ENCODE assay signal across 8 cellular contexts in genomic region chr19:2983351-2984195, GRCh38. TPM values are rescaled to one million over a fixed set of nuclear protein-coding genes. Genes with fewer than 3 reads are reported as not detected.
DNase-seq lines count a peak whose midpoint lies in the region; ATAC-seq and TF ChIP-seq lines count a peak whose summit lies in the region.

No MANE protein-coding gene starts in this region.

- no peak for TF ChIP-seq CTCF in astrocyte of the cerebellum (IDR thresholded peaks at IDR 0.05; ENCODE audit: low read depth, low read length, missing control alignments)

- no peaks in the 10 kb centered on the region for H4K20me1 ChIP-seq in BLaER1 treated with 17β-estradiol and CSF1 and Interleukin-3, amounts not matched to agents 10 nM and 100 nM

- H3K9me3 ChIP-seq in BLaER1 treated with 17β-estradiol and CSF1 and Interleukin-3, amounts not matched to agents 10 nM and 100 nM (replicated peaks in 1 of 11), result no peaks in the 10 kb centered on the region
- H3K9me3 ChIP-seq in iPS DF 6.9 (ENCODE audit: control insufficient read depth, insufficient read depth, low read length) (no peaks in the 10 kb centered on the region), skeletal muscle satellite cell (replicated peaks; ENCODE audit: low read length) (no peaks in the 10 kb centered on the region)

- in situ Hi-C loops in astrocyte of the cerebellum (cut with HindIII; ENCODE audit: low sequenced_read_pairs), result no loop called here

- H3K27me3 ChIP-seq in BLaER1 treated with 17β-estradiol and CSF1 and Interleukin-3, amounts not matched to agents 10 nM and 100 nM, result peaks cover 0 to 12% (median 0%) of the 10 kb centered on the region in 11 experiments; a peak in 2 of 22 replicates
- H3K27me3 ChIP-seq in iPS DF 6.9 (ENCODE audit: control insufficient read depth, insufficient read depth, low read length), result no peaks in the 10 kb centered on the region
- peaks cover 19% of the 10 kb centered on the region for H3K27me3 ChIP-seq in skeletal muscle satellite cell (ENCODE audit: control insufficient read depth, insufficient read depth, low read length)

- peak overlapping the region in 9 of 11 experiments; percentile 6 to 80 (median 67); a peak in 18 of 22 replicates for H3K27ac ChIP-seq in BLaER1 treated with 17β-estradiol and CSF1 and Interleukin-3, amounts not matched to agents 10 nM and 100 nM
- no peak overlapping the region for H3K27ac ChIP-seq in iPS DF 6.9 (ENCODE audit: low read length)

- no peak for ATAC-seq in HG02885 (IDR thresholded peaks at IDR 0.05; ENCODE audit: poor library complexity, unreplicated experiment)

- WGBS in iPS DF 6.9 (ENCODE audit: insufficient coverage, insufficient read length), result no CpG with 5 or more reads among the region's 23 CpGs

- peaks cover 29 to 95% (median 86%) of the 10 kb centered on the region in 10 experiments for H3K4me1 ChIP-seq in BLaER1 treated with 17β-estradiol and CSF1 and Interleukin-3, amounts not matched to agents 10 nM and 100 nM
- H3K4me1 ChIP-seq in iPS DF 6.9 (ENCODE audit: control insufficient read depth, insufficient read depth, low read length) (peaks cover 10% of the 10 kb centered on the region), skeletal muscle satellite cell (ENCODE audit: control insufficient read depth, insufficient read depth, low read length) (peaks cover 19% of the 10 kb centered on the region)

- peak overlapping the region in 10 of 11 experiments; percentile 20 to 74 (median 55); a peak in 20 of 22 replicates for H3K9ac ChIP-seq in BLaER1 treated with 17β-estradiol and CSF1 and Interleukin-3, amounts not matched to agents 10 nM and 100 nM
- H3K9ac ChIP-seq in skeletal muscle satellite cell (ENCODE audit: low read depth, low read length), result no peak overlapping the region

- peak overlapping the region; percentile 21 to 68 (median 46); a peak in 17 of 20 replicates for H3K4me3 ChIP-seq in BLaER1 treated with 17β-estradiol and CSF1 and Interleukin-3, amounts not matched to agents 10 nM and 100 nM
- peak overlapping the region; percentile 30 for H3K4me3 ChIP-seq in astrocyte of the cerebellum (ENCODE audit: low read depth, low read length)
- peak overlapping the region; percentile 4; the same call in 1 of the 2 replicates for H3K4me3 ChIP-seq in iPS DF 6.9 (ENCODE audit: low read length)
- H3K4me3 ChIP-seq in skeletal muscle satellite cell (ENCODE audit: low read length), result peak overlapping the region; percentile 60

- H3K4me2 ChIP-seq in BLaER1 treated with 17β-estradiol and CSF1 and Interleukin-3, amounts not matched to agents 10 nM and 100 nM, result peak overlapping the region; percentile 79 to 98 (median 92)
- H3K4me2 ChIP-seq in skeletal muscle satellite cell (ENCODE audit: low read length), result peak overlapping the region; percentile 75

- peak; percentile 92 for DNase-seq in NCI-H1105 treated with DMSO at 0.1 percent for 48 hours (lab: John Stamatoyannopoulos, UW)
- peak; percentile 92 for DNase-seq in astrocyte of the cerebellum (ENCODE audit: low read depth)
- no peak for DNase-seq in iPS DF 6.9 (ENCODE audit: low read depth, low spot score)
- DNase-seq in stimulated activated naive CD4-positive, alpha-beta T cell (lab: John Stamatoyannopoulos, UW), result no peak
- DNase-seq in central memory CD4-positive, alpha-beta T cell, result no peak

- no peaks in the 10 kb centered on the region for H3K36me3 ChIP-seq in BLaER1 treated with 17β-estradiol and CSF1 and Interleukin-3, amounts not matched to agents 10 nM and 100 nM
- H3K36me3 ChIP-seq in iPS DF 6.9 (ENCODE audit: control insufficient read depth, insufficient read depth, low read length) (no peaks in the 10 kb centered on the region), skeletal muscle satellite cell (ENCODE audit: insufficient read depth, low read length) (no peaks in the 10 kb centered on the region)

RNA-seq across cellular contexts. Expression of gene TLE6, which starts 6.2 kb away (rescaled TPM):
- 0.44 and 0.76 TPM in 2 replicates for total RNA-seq in skeletal muscle satellite cell (2012; rRNA removed)

RNA-seq across cellular contexts. Expression of gene ZNF77, which starts 38.8 kb away (rescaled TPM):
- total RNA-seq in skeletal muscle satellite cell (2012; rRNA removed), result 3.1 and 5.1 TPM in 2 replicates

RNA-seq across cellular contexts. Expression of gene TLE2, which starts 45.5 kb away (rescaled TPM):
- 0.44 and 0.76 TPM in 2 replicates for total RNA-seq in skeletal muscle satellite cell (2012; rRNA removed)

Comparison
In these comparisons a context has a peak if more than half of its experiments do, and no peak if none do; other contexts are left out.
1. H3K4me3 ChIP-seq: peak in every context shown above with its lines; median percentile 60 in skeletal muscle satellite cell; 46 in BLaER1 treated with 17β-estradiol and CSF1 and Interleukin-3, amounts not matched to agents 10 nM and 100 nM; 30 in astrocyte of the cerebellum; 4 in iPS DF 6.9.
2. DNase-seq: peak in NCI-H1105 treated with DMSO at 0.1 percent for 48 hours (single experiment) and astrocyte of the cerebellum (single experiment); none in iPS DF 6.9 (single experiment), stimulated activated naive CD4-positive, alpha-beta T cell (0 of 6) and central memory CD4-positive, alpha-beta T cell (single experiment).